ENCODE assay signal across 8 cellular contexts in the genomic region with DNA sequence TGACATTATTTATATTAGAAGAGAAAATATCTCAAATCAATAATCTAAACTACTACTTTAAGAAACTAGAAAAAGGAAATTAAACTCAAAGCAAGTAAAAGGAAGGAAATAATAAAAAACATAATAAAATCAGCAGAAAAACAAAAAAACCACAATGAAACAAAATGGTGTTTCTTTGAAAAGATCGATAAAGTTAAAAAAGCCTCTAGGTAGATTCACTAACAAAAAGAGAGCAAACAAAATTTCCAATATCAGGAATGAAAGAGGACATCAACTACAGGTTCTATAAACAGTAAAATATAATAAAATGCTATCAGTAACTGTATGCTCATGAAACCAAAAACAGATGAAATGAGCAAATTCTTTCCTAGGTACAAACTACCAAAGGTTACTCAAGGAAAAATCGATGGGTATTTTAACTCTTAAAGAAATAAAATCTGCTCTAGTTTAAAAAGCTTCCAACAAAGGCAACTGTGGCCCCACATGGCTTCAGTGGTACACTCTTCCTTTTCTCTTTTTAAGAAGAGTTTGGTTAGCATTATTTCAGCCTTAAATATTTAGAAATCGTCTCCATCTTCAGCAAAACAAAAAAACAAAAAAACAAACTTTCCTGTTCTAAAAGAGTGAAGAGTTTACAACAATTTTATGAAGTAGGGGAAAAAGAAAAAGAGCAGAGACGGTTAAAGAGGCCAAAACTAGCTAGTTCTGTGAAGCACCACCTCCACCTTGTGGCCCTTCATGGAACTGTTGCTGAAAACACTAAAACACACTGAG.
DNase-seq lines count a peak whose midpoint lies in the region; ATAC-seq and TF ChIP-seq lines count a peak whose summit lies in the region.

No MANE protein-coding gene starts in this region.

- intact Hi-C loops in heart right ventricle (cut with DNase I), result loop anchor here (1.0 to 10.0 kb wide), 15 partner anchors 290 to 757 kb away; a partner anchor contains a TSS

- DNase-seq in EH (ENCODE audit: low read depth), result peak; percentile 64
- peak; percentile 63 for DNase-seq in LoVo (ENCODE audit: low spot score)
- peak in 1 of 2 donors; percentile 58 for DNase-seq in heart right ventricle
- no peak for DNase-seq in retinal pigment epithelial cell (ENCODE audit: low read depth)

- H3K79me2 ChIP-seq in SU-DHL-6 (ENCODE audit: insufficient read depth, low read length), result no peaks in the 10 kb centered on the region

- no peaks in the 10 kb centered on the region for H3K36me3 Mint-ChIP-seq in activated naive CD8-positive, alpha-beta T cell

- H3K4me1 Mint-ChIP-seq in activated naive CD8-positive, alpha-beta T cell (ENCODE audit: low read depth), result peaks cover 23% of the 10 kb centered on the region

- H3K4me3 Mint-ChIP-seq in activated naive CD8-positive, alpha-beta T cell, result no peak overlapping the region

- H3K9me3 Mint-ChIP-seq in activated naive CD8-positive, alpha-beta T cell (ENCODE audit: low read depth), result no peaks in the 10 kb centered on the region

- H3K4me1 ChIP-seq in heart right ventricle, result peaks cover 0 to 29% (median 6%) of the 10 kb centered on the region in 9 donors

- ATAC-seq in heart right ventricle, result peak in 6 of 8 donors; percentile 66 to 81 (median 74)
- ATAC-seq in GM21737 (IDR thresholded peaks at IDR 0.05; ENCODE audit: unreplicated experiment), result no peak
- ATAC-seq in GM18873 (IDR thresholded peaks at IDR 0.05; ENCODE audit: low FRiP score, unreplicated experiment), result no peak

- H3K27ac Mint-ChIP-seq in activated naive CD8-positive, alpha-beta T cell, result peak overlapping the region; percentile 77

- H3K9me3 ChIP-seq in SU-DHL-6 (ENCODE audit: insufficient read depth, low read length) (no peaks in the 10 kb centered on the region), heart right ventricle (no peaks in the 10 kb centered on the region)

- no peak overlapping the region for H3K4me3 ChIP-seq in SU-DHL-6 (ENCODE audit: insufficient read depth, low read length, poor library complexity, severe bottlenecking)
- no peak overlapping the region for H3K4me3 ChIP-seq in heart right ventricle
- H3K4me3 ChIP-seq in retinal pigment epithelial cell (ENCODE audit: low read length), result no peak overlapping the region

- H3K27me3 Mint-ChIP-seq in activated naive CD8-positive, alpha-beta T cell, result no peaks in the 10 kb centered on the region

- H3K9me2 ChIP-seq in SU-DHL-6 (replicated peaks; ENCODE audit: insufficient read depth, low read length), result no peaks in the 10 kb centered on the region

- H3K27ac ChIP-seq in SU-DHL-6 (ENCODE audit: low read depth, low read length), result peak overlapping the region; percentile 47; the same call in 1 of the 2 replicates
- H3K27ac ChIP-seq in heart right ventricle, result peak overlapping the region in 1 of 10 donors; percentile 3

- no peaks in the 10 kb centered on the region for H4K20me1 ChIP-seq in SU-DHL-6 (ENCODE audit: low read depth, low read length)

- peak overlapping the region; percentile 50 for H2AFZ ChIP-seq in SU-DHL-6 (ENCODE audit: low read depth, low read length, severe bottlenecking)

- 21 to 22% methylated on average over 4 of the region's 4 CpGs for WGBS in heart right ventricle, 2 donors

- H3K36me3 ChIP-seq in SU-DHL-6 (ENCODE audit: low read length) (peaks cover 9% of the 10 kb centered on the region; the same call in 1 of the 2 replicates), heart right ventricle (peaks cover 0 to 45% (median 0%) of the 10 kb centered on the region in 9 donors)

- H3K4me2 ChIP-seq in SU-DHL-6 (ENCODE audit: low read depth, low read length, poor library complexity, severe bottlenecking), result peak overlapping the region; percentile 26

- H3K9ac ChIP-seq in SU-DHL-6 (ENCODE audit: low read length), result peak overlapping the region; percentile 9; the same call in 1 of the 2 replicates

- H3K27me3 ChIP-seq in SU-DHL-6 (ENCODE audit: low read length) (no peaks in the 10 kb centered on the region), heart right ventricle (no peaks in the 10 kb centered on the region)

- peaks cover 47% of the 10 kb centered on the region for H3F3A ChIP-seq in SU-DHL-6 (ENCODE audit: insufficient read depth)

- TF ChIP-seq CTCF in SU-DHL-6 (IDR thresholded peaks at IDR 0.05; ENCODE audit: insufficient read depth, low read length, poor library complexity, severe bottlenecking), result peak; percentile 68
- peak; percentile 79 to 98 (median 96) for TF ChIP-seq CTCF in heart right ventricle (IDR thresholded peaks at IDR 0.05)
- peak; percentile 89 for TF ChIP-seq CTCF in retinal pigment epithelial cell (conservative IDR thresholded peaks at IDR 0.05; ENCODE audit: low read depth, low read length)

Comparison
In these comparisons a context has a peak if more than half of its experiments do, and no peak if none do; other contexts are left out.
1. ATAC-seq: peak in heart right ventricle (6 of 8); none in GM21737 (single experiment) and GM18873 (single experiment).
2. Peak in every context shown above with its lines, with median percentiles within 50 percentile points of each other: CTCF ChIP-seq.